In the genomic region with DNA sequence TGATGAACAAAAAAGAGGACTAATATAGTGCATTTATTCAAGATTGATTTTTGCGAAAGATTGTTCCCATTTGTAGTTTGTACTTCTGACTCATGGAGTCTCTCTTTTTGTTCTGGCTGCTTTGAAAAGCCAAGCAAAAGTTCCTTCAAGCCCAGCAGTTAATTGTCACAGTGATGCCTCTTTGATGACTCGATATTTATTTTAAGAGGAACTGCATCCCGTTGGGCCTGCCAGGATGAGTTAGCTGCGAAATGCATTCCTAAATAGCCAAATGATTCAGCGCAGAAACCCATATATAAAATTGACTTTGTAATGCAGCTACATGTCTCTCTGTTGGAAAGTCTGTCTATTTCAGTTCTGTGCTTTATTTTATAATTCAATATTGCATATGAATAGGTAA, we compare ENCODE assay signal across 22 cellular contexts.
A peak's percentile ranks its signal among the peaks of the same experiment; 100 is the strongest.
DNase-seq lines count a peak whose midpoint lies in the region; TF ChIP-seq lines count a peak whose summit lies in the region.
"Had no signal": no experiment of that assay in that cellular context is flagged by ENCODE, and none has a peak within 500 bp of the region (broad histone marks: within the 10 kb centered on the region; RNA-seq: fewer than 3 reads in every experiment).

No MANE protein-coding gene starts in this region.

- DNase-seq in A172 (ENCODE audit: low spot score) (peak; percentile 81), HS-5 (ENCODE audit: low read depth) (peak; percentile 67), mammary epithelial cell (peak; percentile 21), kidney epithelial cell (ENCODE audit: low read depth) (peak; percentile 52), NCI-H187 (lab: John Stamatoyannopoulos, UW) (no peak), SIG-M5 (lab: John Stamatoyannopoulos, UW) (no peak)
- no peak for DNase-seq in stimulated activated CD4-positive, alpha-beta T cell treated with anti-CD3 and anti-CD28 coated beads, Interleukin-4, amount 100 ng/mL, for 4 hours
- no peak for DNase-seq in activated naive CD4-positive, alpha-beta T cell treated with anti-CD3 and anti-CD28 coated beads, Interleukin-2, amount 50 U/mL, for 16 hours
- DNase-seq: 8988T; activated CD8-positive, alpha-beta memory T cell treated with anti-CD3 and anti-CD28 coated beads, Interleukin-2, amount 10 ng/mL, durations not matched to agents 7 days and 5 days; activated gamma-delta T cell; CD8-positive, alpha-beta T cell; effector CD4-positive, alpha-beta T cell; HCEC 1CT; mesendoderm; NCI-H1092; sigmoid colon; stimulated activated CD4-positive, alpha-beta T cell treated with anti-CD3 and anti-CD28 coated beads, Interleukin-4, amount 100 ng/mL, for 24 hours; transverse colon had no signal

- H3K4me1 ChIP-seq in mammary epithelial cell (ENCODE audit: insufficient read depth, low read length): no peaks in the 10 kb centered on the region
- H3K4me1 ChIP-seq: gastrocnemius medialis, neural progenitor cell, sigmoid colon, transverse colon had no signal

- 52% methylated on average over 5 of the region's 5 CpGs for WGBS in mammary epithelial cell (ENCODE audit: low coverage, missing lambda C conversion rate)

- no peak for TF ChIP-seq CTCF in mammary epithelial cell (conservative IDR thresholded peaks at IDR 0.05 in 1 of 2, IDR thresholded peaks at IDR 0.05 in 1 of 2; ENCODE audit: extremely low read depth in 1 of 2, insufficient read depth in 1 of 2, low read depth in 1 of 2, low read length in 2 of 2)
- no peak for TF ChIP-seq CTCF in kidney epithelial cell (IDR thresholded peaks at IDR 0.05; ENCODE audit: insufficient read depth, low read length, poor library complexity, severe bottlenecking)

- in situ Hi-C loops in mammary epithelial cell (cut with MboI; ENCODE audit: low sequenced_read_pairs in 2 of 2): no loop called here

- H3K27me3 ChIP-seq in mammary epithelial cell (ENCODE audit: insufficient read depth, low read length) (no peaks in the 10 kb centered on the region), kidney epithelial cell (ENCODE audit: control insufficient read depth, insufficient read depth, low read length) (no peaks in the 10 kb centered on the region)
- H3K27me3 ChIP-seq: gastrocnemius medialis, neural progenitor cell, sigmoid colon, transverse colon had no signal

- no peaks in the 10 kb centered on the region for H3K9me3 ChIP-seq in mammary epithelial cell (replicated peaks; ENCODE audit: insufficient read depth, low read length)
- H3K9me3 ChIP-seq: gastrocnemius medialis, sigmoid colon had no signal

- no peaks in the 10 kb centered on the region for H4K20me1 ChIP-seq in mammary epithelial cell (ENCODE audit: insufficient read depth, low read length)

- intact Hi-C loops in mammary epithelial cell (cut with micrococcal nuclease): no loop called here

- no peaks in the 10 kb centered on the region for H3K36me3 ChIP-seq in mammary epithelial cell (ENCODE audit: insufficient read depth, low read length)
- no peaks in the 10 kb centered on the region for H3K36me3 ChIP-seq in kidney epithelial cell (ENCODE audit: control insufficient read depth, insufficient read depth, low read length)
- H3K36me3 ChIP-seq: gastrocnemius medialis, neural progenitor cell, sigmoid colon, transverse colon had no signal

- no peak overlapping the region for H3K4me2 ChIP-seq in mammary epithelial cell (ENCODE audit: insufficient read depth, low read depth, low read length)
- H3K4me2 ChIP-seq: neural progenitor cell had no signal

- H2AFZ ChIP-seq in mammary epithelial cell (ENCODE audit: low read depth, low read length): no peak overlapping the region
- H2AFZ ChIP-seq: neural progenitor cell had no signal

- H3K79me2 ChIP-seq in mammary epithelial cell (ENCODE audit: insufficient read depth, low read length): no peaks in the 10 kb centered on the region

- no peak overlapping the region for H3K9ac ChIP-seq in mammary epithelial cell (ENCODE audit: insufficient read depth, low read length)
- H3K9ac ChIP-seq: neural progenitor cell had no signal

- H3K4me3 ChIP-seq in mammary epithelial cell (replicated peaks in 1 of 3; ENCODE audit: insufficient read depth in 1 of 3, low read depth in 2 of 3, low read length in 3 of 3) (no peak overlapping the region), kidney epithelial cell (ENCODE audit: low read depth, low read length) (no peak overlapping the region)
- H3K4me3 ChIP-seq: gastrocnemius medialis, neural progenitor cell, sigmoid colon, transverse colon had no signal

- no peak overlapping the region for H3K27ac ChIP-seq in mammary epithelial cell (ENCODE audit: insufficient read depth, low read depth, low read length)
- H3K27ac ChIP-seq: gastrocnemius medialis, neural progenitor cell, RWPE1, sigmoid colon, transverse colon had no signal

- no TSS peak for BruUV-seq in mammary epithelial cell (replicated peaks; lab: Mats Ljungman, UMichigan)

- dilution Hi-C loops in mammary epithelial cell (cut with HindIII; ENCODE audit: low sequenced_read_pairs): no loop called here

- CTCF ChIA-PET in mammary epithelial cell (lab: Charles Lee; ENCODE audit: low non-redundant PET): no interaction called here

Comparison
In these comparisons a context has a peak if more than half of its experiments do, and no peak if none do; other contexts are left out.
1. DNase-seq: peak in A172 (single experiment), HS-5 (single experiment), mammary epithelial cell (single experiment) and kidney epithelial cell (single experiment); none in NCI-H187 (0 of 2), SIG-M5 (single experiment), stimulated activated CD4-positive, alpha-beta T cell treated with anti-CD3 and anti-CD28 coated beads, Interleukin-4, amount 100 ng/mL, for 4 hours (0 of 2) and activated naive CD4-positive, alpha-beta T cell treated with anti-CD3 and anti-CD28 coated beads, Interleukin-2, amount 50 U/mL, for 16 hours (single experiment).